ENCODE assay signal across 1 cellular context in the genomic region with DNA sequence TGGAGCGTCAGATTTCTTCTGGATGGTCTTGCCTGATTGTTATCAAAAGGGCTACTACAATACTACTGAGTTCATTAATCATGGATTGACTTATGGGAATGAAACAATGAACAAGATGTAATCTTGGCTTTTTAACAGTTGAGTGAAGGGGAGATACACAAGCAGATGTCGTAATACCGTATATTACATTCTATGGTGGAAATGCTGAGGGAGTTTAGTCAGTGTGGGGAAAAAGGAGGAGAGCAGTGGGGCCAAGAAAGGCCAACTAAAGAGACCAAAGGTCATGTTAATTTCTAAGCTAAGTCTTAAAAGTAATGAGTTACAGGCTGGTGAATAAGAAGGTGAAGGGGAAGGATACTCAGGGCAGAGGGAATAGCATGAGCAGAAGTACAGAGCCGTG.
TF ChIP-seq lines count a peak whose summit lies in the region.

No MANE protein-coding gene starts in this region.

TF ChIP-seq in IMR-90, 13 proteins besides CTCF, POLR2A, EP300 and RAD21:
- TF ChIP-seq CEBPB (IDR thresholded peaks at IDR 0.05; ENCODE audit: low read depth, low read length) (peak; percentile 51; the same call in 1 of the 2 replicates), MAFK (IDR thresholded peaks at IDR 0.05; ENCODE audit: low read depth, low read length) (no peak)
